Comparison of ENCODE assay signal across 23 cellular contexts in genomic region chr1:27380766-27381733, GRCh38. TPM values are rescaled to one million over a fixed set of nuclear protein-coding genes. Genes with fewer than 3 reads are reported as not detected.
DNase-seq lines count a peak whose midpoint lies in the region; ATAC-seq and TF ChIP-seq lines count a peak whose summit lies in the region.
"Had no signal": no experiment of that assay in that cellular context is flagged by ENCODE, and none has a peak within 500 bp of the region (broad histone marks: within the 10 kb centered on the region; RNA-seq: fewer than 3 reads in every experiment).

No MANE protein-coding gene starts in this region.

- ATAC-seq in HCT116 (no peak), HG03520 (IDR thresholded peaks at IDR 0.05; ENCODE audit: unreplicated experiment) (no peak)

- 55 to 58% methylated on average over 12 of the region's 12 CpGs for WGBS in esophagus, 2 donors

- no peaks in the 10 kb centered on the region for H3K79me2 ChIP-seq in HCT116 (ENCODE audit: insufficient read depth, low read length)
- H3K79me2 ChIP-seq in parathyroid adenoma = no peaks in the 10 kb centered on the region

- BruUV-seq in HCT116 (replicated peaks; lab: Mats Ljungman, UMichigan) = no TSS peak

- H3K27me3 ChIP-seq in HCT116 (ENCODE audit: insufficient read depth, low read length) (no peaks in the 10 kb centered on the region), esophagus (ENCODE audit: control insufficient read depth in 1 of 2, insufficient read depth in 2 of 2, low read length in 2 of 2) (no peaks in the 10 kb centered on the region), parathyroid adenoma (ENCODE audit: control insufficient read depth, insufficient read depth, low read length) (no peaks in the 10 kb centered on the region)
- H3K27me3 ChIP-seq: colonic mucosa, thyroid gland had no signal

- TF ChIP-seq RAD21 in HCT116 (IDR thresholded peaks at IDR 0.05; ENCODE audit: low read depth) (no peak), Ishikawa (IDR thresholded peaks at IDR 0.05; ENCODE audit: low read depth) (no peak)

- peaks cover 11 to 55% of the 10 kb centered on the region in 2 experiments for H3K4me1 ChIP-seq in HCT116 (ENCODE audit: control insufficient read depth in 1 of 2, insufficient read depth in 2 of 2, low read length in 2 of 2)
- H3K4me1 ChIP-seq in esophagus (ENCODE audit: control insufficient read depth in 2 of 2, insufficient read depth in 2 of 2, low read length in 1 of 2) = peaks cover 4 to 27% of the 10 kb centered on the region in 2 donors
- H3K4me1 ChIP-seq in parathyroid adenoma = no peaks in the 10 kb centered on the region
- H3K4me1 ChIP-seq: colonic mucosa had no signal

- no peak for TF ChIP-seq EP300 in Ishikawa (IDR thresholded peaks at IDR 0.05; ENCODE audit: borderline replicate concordance)

- CTCF ChIA-PET in HCT116 (lab: Charles Lee) = interaction anchor here (0.9 to 1.8 kb wide), 3 partner anchors 10 to 16 kb away, joined by 4 to 6 read pairs (median 4); no protein-coding TSS in a partner anchor

- H3K9ac ChIP-seq in HCT116 (ENCODE audit: low read length) (no peak overlapping the region), parathyroid adenoma (no peak overlapping the region)

- RAD21 ChIA-PET in HCT116 (lab: Charles Lee; ENCODE audit: low non-redundant PET in 1 of 2, low total read pairs in 2 of 2, uncharacterized antibody in 2 of 2, unreplicated experiment in 2 of 2) = no interaction called here

- H3K4me2 ChIP-seq in HCT116 (ENCODE audit: low read length) (peak overlapping the region; percentile 21; the same call in 1 of the 2 replicates), parathyroid adenoma (ENCODE audit: low read length) (no peak overlapping the region)
- H3K4me2 ChIP-seq: PC-9 had no signal

- DNase-seq in HCT116 (ENCODE audit: low read depth, low spot score) (no peak), dedifferentiated amniotic fluid mesenchymal stem cell (ENCODE audit: extremely low spot score) (no peak)
- DNase-seq in stimulated activated CD4-positive, alpha-beta T cell treated with anti-CD3 and anti-CD28 coated beads, Interleukin-2, amount 100 ng/mL, for 24 hours = no peak
- DNase-seq: activated CD4-positive, alpha-beta T cell treated with anti-CD3 and anti-CD28 coated beads, Interleukin-2, amount 10 ng/mL, durations not matched to agents 24 days and 14 days; colonic mucosa; DMS79 treated with DMSO at 0.1 percent for 48 hours; endodermal cell; head of caudate nucleus; HFFc6; NCI-H1092; NCI-H2029; NCI-H446; nephron progenitor cell; PC-9; stimulated activated naive B cell treated with anti-CD40 and anti-IgM and Interleukin-4, amounts not matched to agents 10 μg/mL and 1 μg/mL and 100 μg/mL, for 72 hours; T-helper 1 cell; thyroid gland had no signal

- H3K36me3 ChIP-seq in HCT116 (ENCODE audit: control insufficient read depth in 1 of 2, insufficient read depth in 2 of 2, low read length in 2 of 2) (no peaks in the 10 kb centered on the region), esophagus (ENCODE audit: control insufficient read depth in 2 of 2, insufficient read depth in 2 of 2, low read length in 1 of 2) (no peaks in the 10 kb centered on the region), parathyroid adenoma (ENCODE audit: control insufficient read depth, insufficient read depth, low read length) (no peaks in the 10 kb centered on the region)
- H3K36me3 ChIP-seq: colonic mucosa, thyroid gland had no signal

- H4K20me1 ChIP-seq in HCT116 (ENCODE audit: insufficient read depth) = no peaks in the 10 kb centered on the region

- intact Hi-C loops in HCT116 (cut with micrococcal nuclease) = no loop called here

- no peaks in the 10 kb centered on the region for H3K9me2 ChIP-seq in HCT116 (ENCODE audit: insufficient read depth)

- POLR2A ChIA-PET in HCT116 (lab: Charles Lee) = interaction anchor here (1.5 to 3.9 kb wide), 3 partner anchors 10 to 15 kb away, joined by 6 to 26 read pairs (median 8); partner anchors contain the start of gene MAP3K6

- no peak overlapping the region for H3K27ac ChIP-seq in HCT116 (ENCODE audit: low read depth, low read length)
- peak overlapping the region; percentile 76 to 97 for H3K27ac ChIP-seq in esophagus (ENCODE audit: low read depth in 2 of 2, low read length in 1 of 2)
- no peak overlapping the region for H3K27ac ChIP-seq in parathyroid adenoma
- H3K27ac ChIP-seq: colonic mucosa, PC-9, thyroid gland had no signal

- TF ChIP-seq POLR2A in HCT116 (IDR thresholded peaks at IDR 0.05; ENCODE audit: borderline replicate concordance, extremely low read depth, insufficient read depth, insufficient read length) = no peak

- H3K9me3 ChIP-seq in HCT116 (ENCODE audit: control insufficient read depth in 1 of 2, insufficient read depth in 1 of 2, low read depth in 1 of 2, low read length in 2 of 2) = no peaks in the 10 kb centered on the region
- no peaks in the 10 kb centered on the region for H3K9me3 ChIP-seq in esophagus (ENCODE audit: control insufficient read depth in 2 of 2, insufficient read depth in 1 of 2, low read depth in 1 of 2, low read length in 1 of 2)
- H3K9me3 ChIP-seq in parathyroid adenoma (ENCODE audit: control insufficient read depth, low read length) = no peaks in the 10 kb centered on the region
- H3K9me3 ChIP-seq: colonic mucosa, thyroid gland had no signal

- H3K4me3 ChIP-seq in HCT116 (replicated peaks in 1 of 2; ENCODE audit: low read depth in 1 of 2, low read length in 2 of 2) (no peak overlapping the region), esophagus (ENCODE audit: low read depth in 1 of 2, low read length in 2 of 2) (peak overlapping the region in 1 of 2 donors; percentile 54), parathyroid adenoma (ENCODE audit: low read depth, low read length) (no peak overlapping the region)
- H3K4me3 ChIP-seq: colonic mucosa, PC-9, thyroid gland had no signal

- TF ChIP-seq CTCF in HCT116 (IDR thresholded peaks at IDR 0.05 in 2 of 3, conservative IDR thresholded peaks at IDR 0.05 in 1 of 3; ENCODE audit: borderline replicate concordance in 1 of 3, insufficient read depth in 1 of 3, low read depth in 2 of 3, low read length in 2 of 3) (no peak), parathyroid adenoma (IDR thresholded peaks at IDR 0.05) (no peak)

- H2AFZ ChIP-seq in HCT116 (ENCODE audit: low read depth, low read length, poor library complexity, severe bottlenecking) = no peak overlapping the region
- peak overlapping the region; percentile 11 for H2AFZ ChIP-seq in parathyroid adenoma
- H2AFZ ChIP-seq: PC-9 had no signal

TF ChIP-seq in HCT116, 20 proteins besides CTCF, POLR2A, EP300 and RAD21:
- TF ChIP-seq ZNF274 (IDR thresholded peaks at IDR 0.05; ENCODE audit: low read depth, low read length) (no peak), EZH2phosphoT487 (IDR thresholded peaks at IDR 0.05; ENCODE audit: borderline replicate concordance) (no peak), YY1 (IDR thresholded peaks at IDR 0.05; ENCODE audit: extremely low read depth, insufficient replicate concordance, low read depth, low read length) (no peak), SP1 (IDR thresholded peaks at IDR 0.05; ENCODE audit: low read depth) (no peak), EGR1 (IDR thresholded peaks at IDR 0.05; ENCODE audit: low read depth) (no peak), ZFX (IDR thresholded peaks at IDR 0.05) (no peak), SRF (IDR thresholded peaks at IDR 0.05; ENCODE audit: low read depth) (no peak), ATF3 (IDR thresholded peaks at IDR 0.05) (no peak), FOSL1 (IDR thresholded peaks at IDR 0.05; ENCODE audit: low read depth) (no peak)

TF ChIP-seq in Ishikawa, 13 proteins besides CTCF, POLR2A, EP300 and RAD21:
- TF ChIP-seq NFIC (IDR thresholded peaks at IDR 0.05) = 0 out of 2 replicates have a peak, but pooled peaks have one; percentile 30
- TF ChIP-seq MAX (IDR thresholded peaks at IDR 0.05) = no peak
- TF ChIP-seq EGR1 (IDR thresholded peaks at IDR 0.05) = no peak
TF ChIP-seq in Ishikawa: peak in this region for 1.

RNA-seq across cellular contexts. Expression of gene CD164L2, which starts 2.1 kb away (rescaled TPM):
- total RNA-seq in HCT116 (2021; ENCODE audit: unreplicated experiment) = 11.6 TPM
- 10.4 and 13.0 TPM in 2 replicates for polyA plus RNA-seq in HCT116 (2012)
- polyA plus RNA-seq in esophagus = 10 to 100 TPM; 10.5 to 14.5 TPM
- total RNA-seq: activated CD4-positive, alpha-beta T cell treated with anti-CD3 and anti-CD28 coated beads, Interleukin-2, amount 10 ng/mL, durations not matched to agents 24 days and 14 days; activated T-helper 2 cell treated with anti-CD3 and anti-CD28 coated beads, Interferon-gamma antibody, Interleukin-2, Interleukin-4, amounts not matched to agents 10 μg/mL and 5 μg/mL and 100 μg/mL, durations not matched to agents 14 hours and 24 hours and 36 hours; HFFc6; skeletal muscle tissue had no signal

RNA-seq across cellular contexts. Expression of gene FCN3, which starts 6.4 kb away (rescaled TPM):
- 1.2 TPM for total RNA-seq in HCT116 (2021; ENCODE audit: unreplicated experiment)
- polyA plus RNA-seq in HCT116 (2012) = 0.39 and 0.64 TPM in 2 replicates
- 1 to 10 TPM; 1.6 to 2.6 TPM for polyA plus RNA-seq in esophagus
- total RNA-seq: activated CD4-positive, alpha-beta T cell treated with anti-CD3 and anti-CD28 coated beads, Interleukin-2, amount 10 ng/mL, durations not matched to agents 24 days and 14 days; activated T-helper 2 cell treated with anti-CD3 and anti-CD28 coated beads, Interferon-gamma antibody, Interleukin-2, Interleukin-4, amounts not matched to agents 10 μg/mL and 5 μg/mL and 100 μg/mL, durations not matched to agents 14 hours and 24 hours and 36 hours; HFFc6; PC-9; skeletal muscle tissue had no signal

RNA-seq across cellular contexts. Expression of gene GPR3, which starts 11.4 kb away (rescaled TPM):
- 2.8 TPM for total RNA-seq in HCT116 (2021; ENCODE audit: unreplicated experiment)
- polyA plus RNA-seq in HCT116 (2012) = 3.5 and 5.4 TPM in 2 replicates
- under 1 TPM; 0.22 to 0.25 TPM for polyA plus RNA-seq in esophagus

RNA-seq across cellular contexts. Expression of gene MAP3K6, which starts 14.3 kb away (rescaled TPM):
- total RNA-seq in HCT116 (2021; ENCODE audit: unreplicated experiment) = 30.2 TPM
- 26.8 and 30.2 TPM in 2 replicates for polyA plus RNA-seq in HCT116 (2012)
- 100 to 1,000 TPM in 1 of 2 donors, 10 to 100 TPM in 1; 48.5 to 110 TPM for polyA plus RNA-seq in esophagus

RNA-seq across cellular contexts. Expression of gene SYTL1, which starts 39.2 kb away (rescaled TPM):
- 75.9 TPM for total RNA-seq in HCT116 (2021; ENCODE audit: unreplicated experiment)
- 85.9 and 88.7 TPM in 2 replicates for polyA plus RNA-seq in HCT116 (2012)
- 100 to 1,000 TPM; 136 to 302 TPM for polyA plus RNA-seq in esophagus

Comparison
In these comparisons a context has a peak if more than half of its experiments do, and no peak if none do; other contexts are left out.
1. H3K27ac ChIP-seq: peak in esophagus (2 of 2); none in HCT116 (single experiment) and parathyroid adenoma (single experiment).